In the genomic region with DNA sequence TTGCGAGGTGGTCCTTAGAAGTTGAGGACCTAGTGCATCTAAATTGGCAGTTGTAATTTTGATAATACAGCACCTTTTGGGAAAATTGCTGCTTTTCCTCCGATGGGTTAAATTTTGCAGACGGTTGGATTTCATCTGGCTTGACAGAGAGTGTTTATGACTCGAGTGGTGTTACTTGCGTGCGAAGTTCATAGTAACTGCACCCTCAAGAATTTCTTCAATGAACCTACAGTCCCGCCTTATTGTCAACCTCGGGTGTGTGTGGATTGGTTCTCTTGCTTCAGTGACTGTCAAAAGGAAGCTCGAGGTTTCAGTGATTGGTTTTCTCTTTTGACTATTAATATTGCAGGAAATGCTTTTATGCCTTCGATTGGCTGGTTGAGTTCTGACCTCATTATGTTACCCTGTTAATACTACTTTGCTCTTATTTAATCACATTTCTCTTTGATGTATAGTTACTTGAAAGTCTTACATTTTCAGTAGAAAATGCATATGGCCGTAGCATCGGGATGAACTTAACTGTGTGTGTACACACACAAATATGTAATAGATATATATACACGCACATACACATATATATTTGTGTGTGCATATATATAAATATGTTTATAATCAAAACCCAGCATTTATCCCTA, we compare ENCODE assay signal across 1 cellular context.
TF ChIP-seq lines count a peak whose summit lies in the region.

No MANE protein-coding gene starts in this region.

TF ChIP-seq in IMR-90, 13 proteins besides CTCF, POLR2A, EP300 and RAD21:
- TF ChIP-seq MXI1 (IDR thresholded peaks at IDR 0.05; ENCODE audit: borderline replicate concordance, low read depth, low read length) (no peak), CHD1 (IDR thresholded peaks at IDR 0.05; ENCODE audit: low read depth, low read length) (no peak), MAFK (IDR thresholded peaks at IDR 0.05; ENCODE audit: low read depth, low read length) (no peak), BHLHE40 (IDR thresholded peaks at IDR 0.05; ENCODE audit: low read depth, low read length) (no peak), MAZ (IDR thresholded peaks at IDR 0.05; ENCODE audit: borderline replicate concordance, low read depth, low read length) (no peak), SMC3 (IDR thresholded peaks at IDR 0.05; ENCODE audit: low read depth, low read length) (no peak)
- TF ChIP-seq, protein P1, sequence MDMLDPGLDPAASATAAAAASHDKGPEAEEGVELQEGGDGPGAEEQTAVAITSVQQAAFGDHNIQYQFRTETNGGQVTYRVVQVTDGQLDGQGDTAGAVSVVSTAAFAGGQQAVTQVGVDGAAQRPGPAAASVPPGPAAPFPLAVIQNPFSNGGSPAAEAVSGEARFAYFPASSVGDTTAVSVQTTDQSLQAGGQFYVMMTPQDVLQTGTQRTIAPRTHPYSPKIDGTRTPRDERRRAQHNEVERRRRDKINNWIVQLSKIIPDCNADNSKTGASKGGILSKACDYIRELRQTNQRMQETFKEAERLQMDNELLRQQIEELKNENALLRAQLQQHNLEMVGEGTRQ (IDR thresholded peaks at IDR 0.05; ENCODE audit: low read depth, low read length), result no peak
TF ChIP-seq in IMR-90: peak in this region for 0.
